In the genomic region with DNA sequence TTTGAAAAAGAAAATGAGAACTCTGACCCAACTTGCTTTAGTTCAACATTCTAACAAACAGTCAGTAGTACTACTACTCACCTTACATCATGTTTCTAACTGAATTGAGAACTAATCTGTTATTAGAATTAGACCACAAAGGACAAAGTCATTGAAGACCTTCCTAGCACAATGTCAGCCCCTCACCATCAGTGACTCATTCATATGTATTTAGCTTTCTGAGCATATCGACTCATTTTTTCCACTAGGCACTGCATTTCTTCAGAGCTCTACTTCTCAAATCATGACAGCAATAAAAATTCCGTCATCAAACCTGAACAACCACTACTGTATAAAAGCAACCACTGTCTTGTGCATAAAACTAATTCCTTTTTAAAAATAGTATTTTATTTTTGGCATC, we compare ENCODE assay signal across 19 cellular contexts. TPM values are rescaled to one million over a fixed set of nuclear protein-coding genes. Genes with fewer than 3 reads are reported as not detected.
DNase-seq lines count a peak whose midpoint lies in the region; ATAC-seq and TF ChIP-seq lines count a peak whose summit lies in the region.
"Had no signal": no experiment of that assay in that cellular context is flagged by ENCODE, and none has a peak within 500 bp of the region (broad histone marks: within the 10 kb centered on the region; RNA-seq: fewer than 3 reads in every experiment).

No MANE protein-coding gene starts in this region.

- H3K4me1 Mint-ChIP-seq in activated T-helper 17 cell treated with anti-CD3 and anti-CD28 coated beads, Interleukin-2, amount 50 U/mL, for 72 hours = peaks cover 54% of the 10 kb centered on the region
- H3K4me1 Mint-ChIP-seq in stimulated activated naive B cell treated with anti-CD40 and anti-IgM and Interleukin-4, amounts not matched to agents 10 μg/mL and 1 μg/mL and 100 μg/mL, for 72 hours = peaks cover 37 to 61% of the 10 kb centered on the region in 2 donors

- peaks cover 4 to 9% of the 10 kb centered on the region in 2 donors for H3K36me3 Mint-ChIP-seq in activated naive CD4-positive, alpha-beta T cell treated with anti-CD3 and anti-CD28 coated beads, Interleukin-2, amount 50 U/mL, for 72 hours
- no peaks in the 10 kb centered on the region for H3K36me3 Mint-ChIP-seq in activated T-helper 17 cell treated with anti-CD3 and anti-CD28 coated beads, Interleukin-2, amount 50 U/mL, for 72 hours (ENCODE audit: low read depth)
- H3K36me3 Mint-ChIP-seq in stimulated activated naive B cell treated with anti-CD40 and anti-IgM and Interleukin-4, amounts not matched to agents 10 μg/mL and 1 μg/mL and 100 μg/mL, for 72 hours = peaks cover 3 to 4% of the 10 kb centered on the region in 2 donors

- H3K4me3 Mint-ChIP-seq in activated T-helper 17 cell treated with anti-CD3 and anti-CD28 coated beads, Interleukin-2, amount 50 U/mL, for 72 hours = peak overlapping the region; percentile 29
- H3K4me3 Mint-ChIP-seq in stimulated activated naive B cell treated with anti-CD40 and anti-IgM and Interleukin-4, amounts not matched to agents 10 μg/mL and 1 μg/mL and 100 μg/mL, for 72 hours = peak overlapping the region in 1 of 2 donors; percentile 5

- H3K4me1 ChIP-seq in PC-3 (ENCODE audit: insufficient read depth, low read length) = no peaks in the 10 kb centered on the region
- H3K4me1 ChIP-seq: breast epithelium had no signal

- no peaks in the 10 kb centered on the region for H3K9me3 Mint-ChIP-seq in activated naive CD4-positive, alpha-beta T cell treated with anti-CD3 and anti-CD28 coated beads, Interleukin-2, amount 50 U/mL, for 72 hours
- no peaks in the 10 kb centered on the region for H3K9me3 Mint-ChIP-seq in activated T-helper 17 cell treated with anti-CD3 and anti-CD28 coated beads, Interleukin-2, amount 50 U/mL, for 72 hours
- peaks cover 0 to 2% of the 10 kb centered on the region in 2 donors for H3K9me3 Mint-ChIP-seq in stimulated activated naive B cell treated with anti-CD40 and anti-IgM and Interleukin-4, amounts not matched to agents 10 μg/mL and 1 μg/mL and 100 μg/mL, for 72 hours

- no peaks in the 10 kb centered on the region for H3K27me3 Mint-ChIP-seq in activated T-helper 17 cell treated with anti-CD3 and anti-CD28 coated beads, Interleukin-2, amount 50 U/mL, for 72 hours
- no peaks in the 10 kb centered on the region for H3K27me3 Mint-ChIP-seq in stimulated activated naive B cell treated with anti-CD40 and anti-IgM and Interleukin-4, amounts not matched to agents 10 μg/mL and 1 μg/mL and 100 μg/mL, for 72 hours

- H3K79me2 ChIP-seq in PC-3 (ENCODE audit: low read length) = no peaks in the 10 kb centered on the region

- H3K9me3 ChIP-seq in PC-3 (ENCODE audit: low read length) = no peaks in the 10 kb centered on the region
- H3K9me3 ChIP-seq: breast epithelium, left ventricle myocardium inferior, transverse colon had no signal

- no peak overlapping the region for H3K27ac ChIP-seq in PC-3 (ENCODE audit: low read length)
- H3K27ac ChIP-seq: breast epithelium, coronary artery, left ventricle myocardium inferior, RWPE1, transverse colon had no signal

- no peaks in the 10 kb centered on the region for H3K9me2 ChIP-seq in PC-3 (replicated peaks; ENCODE audit: low read length)

- no peak overlapping the region for H3K9ac ChIP-seq in PC-3 (ENCODE audit: low read length)

- no peak for TF ChIP-seq POLR2A in erythroblast (IDR thresholded peaks at IDR 0.05; ENCODE audit: low read length)

- no peaks in the 10 kb centered on the region for H3K36me3 ChIP-seq in PC-3 (ENCODE audit: low read depth, low read length)
- H3K36me3 ChIP-seq: breast epithelium, left ventricle myocardium inferior, transverse colon had no signal

- CTCF ChIA-PET in PC-3 (lab: Charles Lee) = no interaction called here

- no peaks in the 10 kb centered on the region for H3K27me3 ChIP-seq in PC-3 (ENCODE audit: low read length)
- H3K27me3 ChIP-seq: breast epithelium, transverse colon had no signal

- H3K4me2 ChIP-seq in PC-3 (ENCODE audit: low read length) = no peak overlapping the region

- no peak overlapping the region for H2AFZ ChIP-seq in PC-3 (ENCODE audit: low read length)

- peak overlapping the region; percentile 83 to 95 for H3K27ac Mint-ChIP-seq in activated naive CD4-positive, alpha-beta T cell treated with anti-CD3 and anti-CD28 coated beads, Interleukin-2, amount 50 U/mL, for 72 hours
- H3K27ac Mint-ChIP-seq in activated T-helper 17 cell treated with anti-CD3 and anti-CD28 coated beads, Interleukin-2, amount 50 U/mL, for 72 hours = peak overlapping the region; percentile 58
- H3K27ac Mint-ChIP-seq in stimulated activated naive B cell treated with anti-CD40 and anti-IgM and Interleukin-4, amounts not matched to agents 10 μg/mL and 1 μg/mL and 100 μg/mL, for 72 hours = peak overlapping the region; percentile 93

- ATAC-seq in activated naive CD4-positive, alpha-beta T cell treated with anti-CD3 and anti-CD28 coated beads, Interleukin-2, amount 50 U/mL, for 72 hours = peak; percentile 33 to 46
- no peak for ATAC-seq in PC-3
- ATAC-seq in activated T-helper 17 cell treated with anti-CD3 and anti-CD28 coated beads, Interleukin-2, amount 50 U/mL, for 72 hours (replicated peaks) = peak; percentile 50
- peak; percentile 62 to 63 for ATAC-seq in stimulated activated naive B cell treated with anti-CD40 and anti-IgM and Interleukin-4, amounts not matched to agents 10 μg/mL and 1 μg/mL and 100 μg/mL, for 72 hours (replicated peaks)
- ATAC-seq in GM21723 (IDR thresholded peaks at IDR 0.05; ENCODE audit: unreplicated experiment) = no peak
- ATAC-seq: K562 had no signal

- POLR2A ChIA-PET in PC-3 (lab: Charles Lee; ENCODE audit: unreplicated experiment) = interaction anchor here (0.6 to 0.7 kb wide), 2 partner anchors 298 to 474 kb away, joined by 3 to 9 read pairs; no protein-coding TSS in a partner anchor

- no peak for DNase-seq in activated naive CD4-positive, alpha-beta T cell treated with anti-CD3 and anti-CD28 coated beads, Interleukin-2, amount 50 U/mL, for 72 hours (ENCODE audit: low spot score in 2 of 2)
- DNase-seq in activated naive CD4-positive, alpha-beta T cell treated with Interleukin-2 at 50 U/mL for 16 hours = no peak
- DNase-seq in PC-3 = peak; percentile 52
- DNase-seq in stimulated activated naive B cell treated with anti-CD40 and anti-IgM and Interleukin-4, amounts not matched to agents 10 μg/mL and 1 μg/mL and 100 μg/mL, for 72 hours = peak; percentile 18
- no peak for DNase-seq in erythroblast (lab: John Stamatoyannopoulos, UW)
- no peak for DNase-seq in midbrain (lab: John Stamatoyannopoulos, UW)
- DNase-seq: DND-41; left ventricle myocardium inferior; NCI-H187 treated with DMSO at 0.1 percent for 48 hours; NCI-H345; stimulated activated naive CD4-positive, alpha-beta T cell; SW 1271; transverse colon had no signal

- no peak overlapping the region for H3K4me3 ChIP-seq in PC-3 (ENCODE audit: low read length)
- H3K4me3 ChIP-seq: breast epithelium, coronary artery, K562, left ventricle myocardium inferior, transverse colon had no signal

- no peak for TF ChIP-seq CTCF in PC-3 (conservative IDR thresholded peaks at IDR 0.05; ENCODE audit: low read depth, low read length)

- BruUV-seq in PC-3 (replicated peaks; lab: Mats Ljungman, UMichigan) = no TSS peak

- H3F3A ChIP-seq in PC-3 (ENCODE audit: low read length, unreplicated experiment) = no peaks in the 10 kb centered on the region

- no peaks in the 10 kb centered on the region for H4K20me1 ChIP-seq in PC-3 (ENCODE audit: low read length)

- intact Hi-C loops in PC-3 (cut with micrococcal nuclease) = no loop called here

RNA-seq across cellular contexts. Expression of gene LRRN3, which starts 4.4 kb away (rescaled TPM):
- 10 to 100 TPM in 1 of 2 donors, 1 to 10 TPM in 1; 9.3 to 29.6 TPM for total RNA-seq in activated naive CD4-positive, alpha-beta T cell treated with anti-CD3 and anti-CD28 coated beads, Interleukin-2, amount 50 U/mL, for 72 hours
- not detected in 2 replicates for total RNA-seq in PC-3 (2014; rRNA removed)
- 10 to 100 TPM in 1 of 2 donors, 1 to 10 TPM in 1; 9.6 to 30.4 TPM for total RNA-seq in activated T-helper 17 cell treated with anti-CD3 and anti-CD28 coated beads, Interleukin-2, amount 50 U/mL, for 72 hours

Comparison
In these comparisons a context has a peak if more than half of its experiments do, and no peak if none do; other contexts are left out.
1. ATAC-seq: peak in activated naive CD4-positive, alpha-beta T cell treated with anti-CD3 and anti-CD28 coated beads, Interleukin-2, amount 50 U/mL, for 72 hours (2 of 2), activated T-helper 17 cell treated with anti-CD3 and anti-CD28 coated beads, Interleukin-2, amount 50 U/mL, for 72 hours (single experiment) and stimulated activated naive B cell treated with anti-CD40 and anti-IgM and Interleukin-4, amounts not matched to agents 10 μg/mL and 1 μg/mL and 100 μg/mL, for 72 hours (2 of 2); none in PC-3 (single experiment) and GM21723 (single experiment).
2. DNase-seq: peak in PC-3 (single experiment) and stimulated activated naive B cell treated with anti-CD40 and anti-IgM and Interleukin-4, amounts not matched to agents 10 μg/mL and 1 μg/mL and 100 μg/mL, for 72 hours (single experiment); none in activated naive CD4-positive, alpha-beta T cell treated with anti-CD3 and anti-CD28 coated beads, Interleukin-2, amount 50 U/mL, for 72 hours (0 of 2), activated naive CD4-positive, alpha-beta T cell treated with Interleukin-2 at 50 U/mL for 16 hours (single experiment), erythroblast (0 of 2) and midbrain (single experiment).
3. RNA of gene LRRN3, which starts 4.4 kb away (total RNA-seq): 9.6 to 30.4 TPM in activated T-helper 17 cell treated with anti-CD3 and anti-CD28 coated beads, Interleukin-2, amount 50 U/mL, for 72 hours and 9.3 to 29.6 TPM in activated naive CD4-positive, alpha-beta T cell treated with anti-CD3 and anti-CD28 coated beads, Interleukin-2, amount 50 U/mL, for 72 hours; not detected in PC-3; every median in the first group is over 10 times any median in the second.
4. Peak in every context shown above with its lines, with median percentiles within 50 percentile points of each other: H3K27ac Mint-ChIP-seq.